11 cellular contexts compared by ENCODE assay signal in genomic region chr9:110101531-110102161, GRCh38.
DNase-seq lines count a peak whose midpoint lies in the region; ATAC-seq and TF ChIP-seq lines count a peak whose summit lies in the region.
"Had no signal": no experiment of that assay in that cellular context is flagged by ENCODE, and none has a peak within 500 bp of the region (broad histone marks: within the 10 kb centered on the region; RNA-seq: fewer than 3 reads in every experiment).

No MANE protein-coding gene starts in this region.

- H3K36me3 ChIP-seq in Caco-2 (ENCODE audit: control insufficient read depth, insufficient read depth, low read length): no peaks in the 10 kb centered on the region
- no peaks in the 10 kb centered on the region; the same call in 1 of the 2 replicates for H3K36me3 ChIP-seq in WERI-Rb-1

- H3K9me3 ChIP-seq in Caco-2 (no peaks in the 10 kb centered on the region), WERI-Rb-1 (ENCODE audit: severe bottlenecking) (no peaks in the 10 kb centered on the region)

- H3K4me3 Mint-ChIP-seq in Caco-2 (ENCODE audit: unreplicated experiment): no peak overlapping the region
- H3K4me3 Mint-ChIP-seq in activated T-cell treated with anti-CD3 and anti-CD28 coated beads, Interleukin-2, amount 50 U/mL, for 72 hours: no peak overlapping the region
- H3K4me3 Mint-ChIP-seq: activated naive CD8-positive, alpha-beta T cell treated with anti-CD3 and anti-CD28 coated beads, Interleukin-2, amount 50 U/mL, for 24 hours; CD4-positive, CD25-positive, alpha-beta regulatory T cell had no signal

- intact Hi-C loops in Caco-2 (cut with micrococcal nuclease; ENCODE audit: unreplicated experiment): no loop called here

- H3K9me3 Mint-ChIP-seq in Caco-2 (ENCODE audit: unreplicated experiment): no peaks in the 10 kb centered on the region
- no peaks in the 10 kb centered on the region for H3K9me3 Mint-ChIP-seq in activated T-cell treated with anti-CD3 and anti-CD28 coated beads, Interleukin-2, amount 50 U/mL, for 72 hours
- H3K9me3 Mint-ChIP-seq: activated naive CD8-positive, alpha-beta T cell treated with anti-CD3 and anti-CD28 coated beads, Interleukin-2, amount 50 U/mL, for 24 hours; CD4-positive, CD25-positive, alpha-beta regulatory T cell had no signal

- no TSS peak for BruUV-seq in Caco-2 (replicated peaks; lab: Mats Ljungman, UMichigan)

- no peaks in the 10 kb centered on the region for H3K27me3 Mint-ChIP-seq in Caco-2 (ENCODE audit: insufficient read depth, unreplicated experiment)
- no peaks in the 10 kb centered on the region for H3K27me3 Mint-ChIP-seq in activated T-cell treated with anti-CD3 and anti-CD28 coated beads, Interleukin-2, amount 50 U/mL, for 72 hours (ENCODE audit: low read depth)
- H3K27me3 Mint-ChIP-seq: activated naive CD8-positive, alpha-beta T cell treated with anti-CD3 and anti-CD28 coated beads, Interleukin-2, amount 50 U/mL, for 24 hours; CD4-positive, CD25-positive, alpha-beta regulatory T cell had no signal

- H3K4me3 ChIP-seq in Caco-2 (ENCODE audit: low read depth, low read length): no peak overlapping the region
- no peak overlapping the region for H3K4me3 ChIP-seq in WERI-Rb-1 (ENCODE audit: low read depth, low read length)

- peak overlapping the region; percentile 88 for H3K27ac ChIP-seq in WERI-Rb-1

- CTCF ChIA-PET in Caco-2 (lab: Charles Lee): interaction anchor here (1.7 kb wide), 1 partner anchor 12 kb away, joined by 3 read pairs; no protein-coding TSS in a partner anchor

- POLR2A ChIA-PET in Caco-2 (lab: Charles Lee): interaction anchor here (0.7 kb wide), 1 partner anchor 30 kb away, joined by 3 read pairs; no protein-coding TSS in a partner anchor

- peaks cover 9% of the 10 kb centered on the region for H3K36me3 Mint-ChIP-seq in Caco-2 (ENCODE audit: insufficient read depth, unreplicated experiment)
- H3K36me3 Mint-ChIP-seq in activated T-cell treated with anti-CD3 and anti-CD28 coated beads, Interleukin-2, amount 50 U/mL, for 72 hours (ENCODE audit: insufficient read depth in 2 of 2): peaks cover 0 to 11% of the 10 kb centered on the region in 2 donors

- peak; percentile 86 for ATAC-seq in GM19395 (IDR thresholded peaks at IDR 0.05; ENCODE audit: unreplicated experiment)
- peak; percentile 63 for ATAC-seq in HG03039 (IDR thresholded peaks at IDR 0.05; ENCODE audit: unreplicated experiment)
- ATAC-seq in activated T-cell treated with anti-CD3 and anti-CD28 coated beads, Interleukin-2, amount 50 U/mL, for 72 hours (replicated peaks in 1 of 2): no peak
- ATAC-seq: activated naive CD8-positive, alpha-beta T cell treated with anti-CD3 and anti-CD28 coated beads, Interleukin-2, amount 50 U/mL, for 24 hours had no signal

- peaks cover 35% of the 10 kb centered on the region for H3K4me1 Mint-ChIP-seq in Caco-2 (ENCODE audit: low read depth, unreplicated experiment)
- peaks cover 10% of the 10 kb centered on the region for H3K4me1 Mint-ChIP-seq in activated T-cell treated with anti-CD3 and anti-CD28 coated beads, Interleukin-2, amount 50 U/mL, for 72 hours (ENCODE audit: low read depth)

- DNase-seq in Caco-2 (no peak), WERI-Rb-1 (peak; percentile 34), NCI-H2227 treated with DMSO at 0.1 percent for 48 hours (lab: John Stamatoyannopoulos, UW) (no peak), NOMO-1 treated with DMSO at 0.1 percent for 48 hours (lab: John Stamatoyannopoulos, UW; ENCODE audit: unreplicated experiment) (no peak)
- no peak for DNase-seq in activated T-cell treated with anti-CD3 and anti-CD28 coated beads, Interleukin-2, amount 50 U/mL, for 72 hours
- no peak for DNase-seq in stimulated activated naive CD4-positive, alpha-beta T cell treated with Interleukin-2 at 50 U/mL for 16 hours (lab: John Stamatoyannopoulos, UW)
- DNase-seq: activated naive CD8-positive, alpha-beta T cell treated with anti-CD3 and anti-CD28 coated beads, Interleukin-2, amount 50 U/mL, for 24 hours; CD4-positive, CD25-positive, alpha-beta regulatory T cell; foreskin melanocyte had no signal

- H3K27me3 ChIP-seq in Caco-2 (replicated peaks; ENCODE audit: control insufficient read depth, insufficient read depth, low read length) (no peaks in the 10 kb centered on the region), WERI-Rb-1 (ENCODE audit: insufficient read depth, low read depth, severe bottlenecking) (no peaks in the 10 kb centered on the region)

- peaks cover 54% of the 10 kb centered on the region for H3K4me1 ChIP-seq in Caco-2

- TF ChIP-seq CTCF in Caco-2 (IDR thresholded peaks at IDR 0.05; ENCODE audit: insufficient read depth in 1 of 2, low read depth in 1 of 2, low read length in 1 of 2, severe bottlenecking in 1 of 2, unreplicated experiment in 1 of 2): no peak
- TF ChIP-seq CTCF in WERI-Rb-1 (IDR thresholded peaks at IDR 0.05; ENCODE audit: low read depth, low read length): no peak

- peak overlapping the region; percentile 25 for H3K27ac Mint-ChIP-seq in Caco-2 (ENCODE audit: unreplicated experiment)
- H3K27ac Mint-ChIP-seq in activated T-cell treated with anti-CD3 and anti-CD28 coated beads, Interleukin-2, amount 50 U/mL, for 72 hours: no peak overlapping the region
- H3K27ac Mint-ChIP-seq: activated naive CD8-positive, alpha-beta T cell treated with anti-CD3 and anti-CD28 coated beads, Interleukin-2, amount 50 U/mL, for 24 hours had no signal

Comparison
In these comparisons a context has a peak if more than half of its experiments do, and no peak if none do; other contexts are left out.
1. ATAC-seq: peak in GM19395 (single experiment) and HG03039 (single experiment); none in activated T-cell treated with anti-CD3 and anti-CD28 coated beads, Interleukin-2, amount 50 U/mL, for 72 hours (0 of 2).